Comparison of ENCODE assay signal across 34 cellular contexts in genomic region chr11:5880329-5880728, GRCh38.
"Had no signal": no experiment of that assay in that cellular context is flagged by ENCODE, and none has a peak within 500 bp of the region (broad histone marks: within the 10 kb centered on the region; RNA-seq: fewer than 3 reads in every experiment).

Gene OR52E4, plus strand, starts transcription at chr11:5880629. Its CDS starts 3,664 bp downstream, at chr11:5884293.

- H3K27ac Mint-ChIP-seq: activated naive CD4-positive, alpha-beta T cell treated with anti-CD3 and anti-CD28 coated beads for 36 hours; activated naive CD4-positive, alpha-beta T cell treated with anti-CD3 and anti-CD28 coated beads, Interleukin-2, amount 10 ng/mL, durations not matched to agents 7 days and 5 days; activated naive CD4-positive, alpha-beta T cell treated with anti-CD3 and anti-CD28 coated beads, Interleukin-2, amount 50 U/mL, for 24 hours; activated naive CD4-positive, alpha-beta T cell treated with anti-CD3 and anti-CD28 coated beads, Interleukin-2, amount 50 U/mL, for 72 hours; activated naive CD8-positive, alpha-beta T cell; activated naive CD8-positive, alpha-beta T cell treated with anti-CD3 and anti-CD28 coated beads for 36 hours; activated naive CD8-positive, alpha-beta T cell treated with anti-CD3 and anti-CD28 coated beads, Interleukin-2, amount 10 ng/mL, durations not matched to agents 7 days and 5 days; activated naive CD8-positive, alpha-beta T cell treated with anti-CD3 and anti-CD28 coated beads, Interleukin-2, amount 50 U/mL, for 24 hours; activated T-cell treated with anti-CD3 and anti-CD28 coated beads, Interleukin-2, amount 50 U/mL, for 24 hours; activated T-cell treated with anti-CD3 and anti-CD28 coated beads, Interleukin-2, amount 50 U/mL, for 72 hours; activated T-helper 1 cell treated with anti-CD3 and anti-CD28 coated beads, Interleukin-12 subunit alpha, Interleukin-12 subunit beta, Interleukin-2, Interleukin-4 antibody, amounts not matched to agents 30 ng/mL and 10 ng/mL and 1 ng/mL, durations not matched to agents 14 hours and 24 hours and 36 hours; activated T-helper 17 cell treated with anti-CD3 and anti-CD28 coated beads, Interleukin-2, amount 50 U/mL, for 72 hours; activated T-helper 2 cell treated with anti-CD3 and anti-CD28 coated beads, Interferon-gamma antibody, Interleukin-2, Interleukin-4, amounts not matched to agents 10 μg/mL and 5 μg/mL and 100 μg/mL, durations not matched to agents 14 hours and 24 hours and 36 hours; brain had no signal

- H3K4me1 Mint-ChIP-seq: activated naive CD4-positive, alpha-beta T cell treated with anti-CD3 and anti-CD28 coated beads, Interleukin-2, amount 10 ng/mL, durations not matched to agents 7 days and 5 days; activated naive CD4-positive, alpha-beta T cell treated with anti-CD3 and anti-CD28 coated beads, Interleukin-2, amount 50 U/mL, for 24 hours; activated naive CD8-positive, alpha-beta T cell treated with anti-CD3 and anti-CD28 coated beads for 36 hours; activated naive CD8-positive, alpha-beta T cell treated with anti-CD3 and anti-CD28 coated beads, Interleukin-2, amount 10 ng/mL, durations not matched to agents 7 days and 5 days; activated naive CD8-positive, alpha-beta T cell treated with anti-CD3 and anti-CD28 coated beads, Interleukin-2, amount 50 U/mL, for 24 hours; activated T-helper 17 cell treated with anti-CD3 and anti-CD28 coated beads, Interleukin-2, amount 50 U/mL, for 72 hours; brain; central memory CD8-positive, alpha-beta T cell had no signal

- ATAC-seq: activated naive CD4-positive, alpha-beta T cell treated with anti-CD3 and anti-CD28 coated beads, Interleukin-2, amount 50 U/mL, for 72 hours; activated naive CD8-positive, alpha-beta T cell treated with anti-CD3 and anti-CD28 coated beads, Interleukin-2, amount 50 U/mL, for 24 hours; activated T-cell treated with anti-CD3 and anti-CD28 coated beads, Interleukin-2, amount 50 U/mL, for 72 hours; activated T-helper 17 cell treated with anti-CD3 and anti-CD28 coated beads, Interleukin-2, amount 50 U/mL, for 72 hours; body of pancreas had no signal

- H3K27me3 Mint-ChIP-seq: activated naive CD4-positive, alpha-beta T cell treated with anti-CD3 and anti-CD28 coated beads, Interleukin-2, amount 10 ng/mL, durations not matched to agents 7 days and 5 days; brain had no signal

- H3K36me3 Mint-ChIP-seq: activated naive CD4-positive, alpha-beta T cell treated with anti-CD3 and anti-CD28 coated beads, Interleukin-2, amount 10 ng/mL, durations not matched to agents 7 days and 5 days; activated naive CD4-positive, alpha-beta T cell treated with anti-CD3 and anti-CD28 coated beads, Interleukin-2, amount 50 U/mL, for 24 hours; activated naive CD4-positive, alpha-beta T cell treated with anti-CD3 and anti-CD28 coated beads, Interleukin-2, amount 50 U/mL, for 72 hours; activated naive CD8-positive, alpha-beta T cell; activated naive CD8-positive, alpha-beta T cell treated with anti-CD3 and anti-CD28 coated beads for 36 hours; activated naive CD8-positive, alpha-beta T cell treated with anti-CD3 and anti-CD28 coated beads, Interleukin-2, amount 10 ng/mL, durations not matched to agents 7 days and 5 days; brain had no signal

- DNase-seq: activated effector memory CD4-positive, alpha-beta T cell treated with anti-CD3 and anti-CD28 coated beads, Interleukin-2, amount 50 U/mL, for 16 hours; activated effector memory CD4-positive, alpha-beta T cell treated with Interleukin-2 at 50 U/mL for 16 hours; activated gamma-delta T cell; activated naive CD4-positive, alpha-beta T cell; activated naive CD4-positive, alpha-beta T cell treated with anti-CD3 and anti-CD28 coated beads for 36 hours; activated naive CD4-positive, alpha-beta T cell treated with anti-CD3 and anti-CD28 coated beads, Interleukin-2, amount 10 ng/mL, durations not matched to agents 7 days and 5 days; activated naive CD4-positive, alpha-beta T cell treated with anti-CD3 and anti-CD28 coated beads, Interleukin-2, amount 50 U/mL, for 16 hours; activated naive CD4-positive, alpha-beta T cell treated with Interleukin-2 at 50 U/mL for 16 hours; activated naive CD8-positive, alpha-beta T cell treated with anti-CD3 and anti-CD28 coated beads for 36 hours; activated naive CD8-positive, alpha-beta T cell treated with anti-CD3 and anti-CD28 coated beads, Interleukin-2, amount 10 ng/mL, durations not matched to agents 7 days and 5 days; activated naive CD8-positive, alpha-beta T cell treated with anti-CD3 and anti-CD28 coated beads, Interleukin-2, amount 50 U/mL, for 24 hours; activated T-cell treated with anti-CD3 and anti-CD28 coated beads, Interleukin-2, amount 50 U/mL, for 1 hour; activated T-cell treated with anti-CD3 and anti-CD28 coated beads, Interleukin-2, amount 50 U/mL, for 24 hours; activated T-cell treated with anti-CD3 and anti-CD28 coated beads, Interleukin-2, amount 50 U/mL, for 4 hours; activated T-cell treated with anti-CD3 and anti-CD28 coated beads, Interleukin-2, amount 50 U/mL, for 48 hours; activated T-cell treated with anti-CD3 and anti-CD28 coated beads, Interleukin-2, amount 50 U/mL, for 72 hours; adrenal gland; amniotic stem cell; amygdala; anterior cingulate cortex; aorta; body of pancreas; brain microvascular endothelial cell; caudate nucleus; central memory CD4-positive, alpha-beta T cell; cerebellar nuclear complex had no signal

- H3K4me3 Mint-ChIP-seq: activated naive CD4-positive, alpha-beta T cell treated with anti-CD3 and anti-CD28 coated beads for 36 hours; activated naive CD4-positive, alpha-beta T cell treated with anti-CD3 and anti-CD28 coated beads, Interleukin-2, amount 10 ng/mL, durations not matched to agents 7 days and 5 days; activated naive CD4-positive, alpha-beta T cell treated with anti-CD3 and anti-CD28 coated beads, Interleukin-2, amount 50 U/mL, for 24 hours; activated naive CD8-positive, alpha-beta T cell; activated naive CD8-positive, alpha-beta T cell treated with anti-CD3 and anti-CD28 coated beads for 36 hours; activated naive CD8-positive, alpha-beta T cell treated with anti-CD3 and anti-CD28 coated beads, Interleukin-2, amount 10 ng/mL, durations not matched to agents 7 days and 5 days; activated naive CD8-positive, alpha-beta T cell treated with anti-CD3 and anti-CD28 coated beads, Interleukin-2, amount 50 U/mL, for 24 hours; activated T-cell treated with anti-CD3 and anti-CD28 coated beads, Interleukin-2, amount 50 U/mL, for 24 hours; activated T-cell treated with anti-CD3 and anti-CD28 coated beads, Interleukin-2, amount 50 U/mL, for 4 hours; activated T-cell treated with anti-CD3 and anti-CD28 coated beads, Interleukin-2, amount 50 U/mL, for 72 hours; activated T-helper 1 cell treated with anti-CD3 and anti-CD28 coated beads, Interleukin-12 subunit alpha, Interleukin-12 subunit beta, Interleukin-2, Interleukin-4 antibody, amounts not matched to agents 30 ng/mL and 10 ng/mL and 1 ng/mL, durations not matched to agents 14 hours and 24 hours and 36 hours; activated T-helper 17 cell treated with anti-CD3 and anti-CD28 coated beads, Interleukin-2, amount 50 U/mL, for 72 hours; brain; central memory CD8-positive, alpha-beta T cell had no signal

- H3K9me3 Mint-ChIP-seq: activated naive CD4-positive, alpha-beta T cell treated with anti-CD3 and anti-CD28 coated beads for 36 hours; activated naive CD4-positive, alpha-beta T cell treated with anti-CD3 and anti-CD28 coated beads, Interleukin-2, amount 10 ng/mL, durations not matched to agents 7 days and 5 days; activated naive CD4-positive, alpha-beta T cell treated with anti-CD3 and anti-CD28 coated beads, Interleukin-2, amount 50 U/mL, for 24 hours; activated naive CD4-positive, alpha-beta T cell treated with anti-CD3 and anti-CD28 coated beads, Interleukin-2, amount 50 U/mL, for 72 hours; activated naive CD8-positive, alpha-beta T cell treated with anti-CD3 and anti-CD28 coated beads for 36 hours; activated naive CD8-positive, alpha-beta T cell treated with anti-CD3 and anti-CD28 coated beads, Interleukin-2, amount 10 ng/mL, durations not matched to agents 7 days and 5 days; activated naive CD8-positive, alpha-beta T cell treated with anti-CD3 and anti-CD28 coated beads, Interleukin-2, amount 50 U/mL, for 24 hours; activated T-cell treated with anti-CD3 and anti-CD28 coated beads, Interleukin-2, amount 50 U/mL, for 24 hours; activated T-cell treated with anti-CD3 and anti-CD28 coated beads, Interleukin-2, amount 50 U/mL, for 4 hours; activated T-cell treated with anti-CD3 and anti-CD28 coated beads, Interleukin-2, amount 50 U/mL, for 72 hours; activated T-helper 1 cell treated with anti-CD3 and anti-CD28 coated beads, Interleukin-12 subunit alpha, Interleukin-12 subunit beta, Interleukin-2, Interleukin-4 antibody, amounts not matched to agents 30 ng/mL and 10 ng/mL and 1 ng/mL, durations not matched to agents 14 hours and 24 hours and 36 hours; activated T-helper 17 cell treated with anti-CD3 and anti-CD28 coated beads, Interleukin-2, amount 50 U/mL, for 72 hours; activated T-helper 2 cell treated with anti-CD3 and anti-CD28 coated beads, Interferon-gamma antibody, Interleukin-2, Interleukin-4, amounts not matched to agents 10 μg/mL and 5 μg/mL and 100 μg/mL, durations not matched to agents 14 hours and 24 hours and 36 hours; brain; central memory CD8-positive, alpha-beta T cell had no signal
